ENCODE assay signal across 1 cellular context in the genomic region with DNA sequence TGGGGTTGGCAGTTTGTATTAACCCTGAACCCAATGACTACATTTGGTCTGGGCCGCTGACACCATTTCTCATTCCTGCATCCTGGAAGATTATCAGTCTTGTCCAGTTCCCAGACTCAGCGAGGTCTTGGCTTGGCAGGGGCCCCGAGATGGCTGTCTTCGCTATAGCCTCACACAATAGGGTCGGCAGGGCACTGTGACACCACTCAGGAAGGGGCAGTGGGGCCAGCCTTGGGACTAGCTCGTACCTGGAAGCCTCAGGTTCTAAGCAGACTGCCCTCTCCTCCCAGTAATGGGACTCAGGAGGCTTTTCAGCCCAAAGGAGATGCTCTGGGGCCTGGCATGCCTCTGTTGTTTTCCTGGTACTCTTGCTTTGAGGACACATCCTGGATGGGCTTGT.
TF ChIP-seq lines count a peak whose summit lies in the region.

No MANE protein-coding gene starts in this region.

TF ChIP-seq in H1, 55 proteins besides CTCF, POLR2A, EP300 and RAD21:
- TF ChIP-seq SUZ12 (IDR thresholded peaks at IDR 0.05; ENCODE audit: low read length): no peak
- no peak for TF ChIP-seq KDM4A (IDR thresholded peaks at IDR 0.05; ENCODE audit: low read depth, low read length, severe bottlenecking)
- no peak for TF ChIP-seq CHD1 (IDR thresholded peaks at IDR 0.05; ENCODE audit: low read depth, low read length)
- no peak for TF ChIP-seq EZH2 (IDR thresholded peaks at IDR 0.05; ENCODE audit: low read depth, low read length, severe bottlenecking)
- TF ChIP-seq JUND (IDR thresholded peaks at IDR 0.05; ENCODE audit: low read length): no peak
- TF ChIP-seq SIX5 (IDR thresholded peaks at IDR 0.05; ENCODE audit: low read depth, low read length): no peak
- TF ChIP-seq PHF8 (conservative IDR thresholded peaks at IDR 0.05; ENCODE audit: low read depth, low read length): no peak
- TF ChIP-seq EGR1 (IDR thresholded peaks at IDR 0.05; ENCODE audit: borderline replicate concordance, low read depth, low read length): no peak
- no peak for TF ChIP-seq RNF2 (IDR thresholded peaks at IDR 0.05; ENCODE audit: borderline replicate concordance, low read depth, low read length, missing control alignments, poor library complexity, severe bottlenecking)
- TF ChIP-seq SRF (IDR thresholded peaks at IDR 0.05; ENCODE audit: low read depth, low read length): no peak
- TF ChIP-seq SP4 (IDR thresholded peaks at IDR 0.05; ENCODE audit: low read length): no peak
- no peak for TF ChIP-seq TEAD4 (IDR thresholded peaks at IDR 0.05; ENCODE audit: low read depth, low read length)
- no peak for TF ChIP-seq HDAC6 (IDR thresholded peaks at IDR 0.05; ENCODE audit: low read depth, low read length)
- TF ChIP-seq HDAC2 (IDR thresholded peaks at IDR 0.05; ENCODE audit: borderline replicate concordance in 1 of 2, low read depth in 2 of 2, low read length in 2 of 2): no peak
- TF ChIP-seq JUN (IDR thresholded peaks at IDR 0.05; ENCODE audit: low read depth, low read length): no peak
- TF ChIP-seq TCF12 (IDR thresholded peaks at IDR 0.05; ENCODE audit: low read depth, low read length): no peak
- TF ChIP-seq, protein P1, sequence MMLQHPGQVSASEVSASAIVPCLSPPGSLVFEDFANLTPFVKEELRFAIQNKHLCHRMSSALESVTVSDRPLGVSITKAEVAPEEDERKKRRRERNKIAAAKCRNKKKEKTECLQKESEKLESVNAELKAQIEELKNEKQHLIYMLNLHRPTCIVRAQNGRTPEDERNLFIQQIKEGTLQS (IDR thresholded peaks at IDR 0.05; ENCODE audit: insufficient read depth, low read depth, low read length): no peak
- TF ChIP-seq, protein P2, sequence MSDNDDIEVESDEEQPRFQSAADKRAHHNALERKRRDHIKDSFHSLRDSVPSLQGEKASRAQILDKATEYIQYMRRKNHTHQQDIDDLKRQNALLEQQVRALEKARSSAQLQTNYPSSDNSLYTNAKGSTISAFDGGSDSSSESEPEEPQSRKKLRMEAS (IDR thresholded peaks at IDR 0.05): no peak
- TF ChIP-seq POLR2AphosphoS5 (IDR thresholded peaks at IDR 0.05; ENCODE audit: low read depth, low read length): no peak
- TF ChIP-seq TBP (IDR thresholded peaks at IDR 0.05; ENCODE audit: low read depth, low read length): no peak
TF ChIP-seq in H1: peak in this region for 0.
